ENCODE assay signal across 12 cellular contexts in the genomic region with DNA sequence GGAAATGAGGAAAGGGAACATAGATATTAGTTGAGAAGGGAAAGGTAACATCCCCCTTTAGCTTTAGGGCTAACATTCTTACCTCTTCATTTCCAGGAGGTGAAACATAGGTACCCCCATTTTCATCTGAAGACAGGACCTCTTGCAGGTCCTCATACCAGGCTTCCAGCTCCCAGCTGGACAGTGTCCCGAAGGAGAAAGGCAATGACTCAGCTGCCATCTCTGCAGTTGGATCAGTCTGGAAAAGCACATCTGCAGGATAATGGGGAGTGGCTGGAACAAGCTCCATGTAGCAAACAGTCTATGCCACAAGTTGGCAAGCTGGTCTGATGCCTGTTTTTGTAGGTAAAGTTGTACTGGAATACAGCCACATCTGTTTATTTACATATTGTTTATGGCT. TPM values are rescaled to one million over a fixed set of nuclear protein-coding genes. Genes with fewer than 3 reads are reported as not detected.
A peak's percentile ranks its signal among the peaks of the same experiment; 100 is the strongest.
DNase-seq lines count a peak whose midpoint lies in the region; ATAC-seq and TF ChIP-seq lines count a peak whose summit lies in the region.
"Had no signal": no experiment of that assay in that cellular context is flagged by ENCODE, and none has a peak within 500 bp of the region (broad histone marks: within the 10 kb centered on the region; RNA-seq: fewer than 3 reads in every experiment).

No MANE protein-coding gene starts in this region.

- H2BK12ac ChIP-seq in neuronal stem cell (ENCODE audit: low read length) = no peak overlapping the region

- no peak for ATAC-seq in activated CD4-positive, alpha-beta T cell treated with anti-CD3 and anti-CD28 coated beads for 36 hours
- no peak for ATAC-seq in stimulated activated effector memory CD8-positive, alpha-beta T cell treated with anti-CD3 and anti-CD28 coated beads, Interleukin-12 subunit alpha, Interleukin-12 subunit beta, amount 100 ng/mL, for 72 hours
- ATAC-seq in GM19351 (IDR thresholded peaks at IDR 0.05; ENCODE audit: unreplicated experiment) = no peak

- whole genome bisulfite sequencing in esophagus squamous epithelium, 2 donors = 0 to 44% methylated on average over 1 of the region's 1 CpG
- no CpG with 5 or more reads among the region's 1 CpG for WGBS in neuronal stem cell (ENCODE audit: extremely low coverage in 2 of 2, insufficient read length in 2 of 2, insufficient replicate concordance in 1 of 2), 2 donors

- H3K9ac ChIP-seq in neuronal stem cell (ENCODE audit: low read depth, low read length, poor library complexity) = no peak overlapping the region

- H3K27ac Mint-ChIP-seq in activated CD4-positive, alpha-beta T cell treated with anti-CD3 and anti-CD28 coated beads for 36 hours = peak overlapping the region; percentile 44
- peak overlapping the region; percentile 78 for H3K27ac Mint-ChIP-seq in stimulated activated effector memory CD8-positive, alpha-beta T cell treated with anti-CD3 and anti-CD28 coated beads, Interleukin-12 subunit alpha, Interleukin-12 subunit beta, amount 100 ng/mL, for 72 hours

- no peaks in the 10 kb centered on the region for H3K27me3 Mint-ChIP-seq in activated CD4-positive, alpha-beta T cell treated with anti-CD3 and anti-CD28 coated beads for 36 hours

- H3K27ac ChIP-seq in esophagus squamous epithelium (peak overlapping the region; percentile 36 to 99 (median 82)), neuronal stem cell (replicated peaks; ENCODE audit: low read length) (no peak overlapping the region)

- CTCF ChIA-PET in activated CD4-positive, alpha-beta T cell treated with anti-CD3 and anti-CD28 coated beads for 36 hours (lab: Charles Lee) = no interaction called here

- no peaks in the 10 kb centered on the region for H3K9me3 ChIP-seq in esophagus squamous epithelium
- H3K9me3 ChIP-seq in neuronal stem cell (replicated peaks in 1 of 2; ENCODE audit: control insufficient read depth in 2 of 2, insufficient read depth in 1 of 2, low read depth in 1 of 2, low read length in 2 of 2) = no peaks in the 10 kb centered on the region
- H3K9me3 ChIP-seq: uterus had no signal

- no peak for DNase-seq in activated CD4-positive, alpha-beta T cell treated with anti-CD3 and anti-CD28 coated beads for 36 hours
- DNase-seq in activated CD4-positive, alpha-beta T cell treated with anti-CD3 and anti-CD28 coated beads, Interleukin-2, amount 50 U/mL, for 48 hours = no peak
- peak; percentile 73 for DNase-seq in RKO (ENCODE audit: low spot score)
- DNase-seq in esophagus squamous epithelium (lab: John Stamatoyannopoulos, UW) = no peak
- DNase-seq in stimulated activated effector memory CD8-positive, alpha-beta T cell treated with anti-CD3 and anti-CD28 coated beads, Interleukin-12 subunit alpha, Interleukin-12 subunit beta, amount 100 ng/mL, for 72 hours (ENCODE audit: low spot score in 2 of 2) = no peak
- DNase-seq in HT-29 (ENCODE audit: low spot score) = no peak
- no peak for DNase-seq in neuronal stem cell (ENCODE audit: low spot score)
- DNase-seq: effector memory CD4-positive, alpha-beta T cell; MM.1S; posterior cingulate gyrus; uterus had no signal

- no peak overlapping the region for H3K4ac ChIP-seq in neuronal stem cell (ENCODE audit: low read length)

- H3K79me1 ChIP-seq in neuronal stem cell (ENCODE audit: low read depth, low read length) = no peaks in the 10 kb centered on the region

- no peak overlapping the region for H2BK5ac ChIP-seq in neuronal stem cell (ENCODE audit: low read length)

- H3K27me3 ChIP-seq in esophagus squamous epithelium (no peaks in the 10 kb centered on the region), neuronal stem cell (ENCODE audit: control insufficient read depth in 3 of 3, insufficient read depth in 3 of 3, low read depth in 1 of 3, low read length in 3 of 3) (peaks cover 0 to 2% (median 0%) of the 10 kb centered on the region in 3 experiments)
- H3K27me3 ChIP-seq: uterus had no signal

- no peak overlapping the region for H3K23ac ChIP-seq in neuronal stem cell (ENCODE audit: low read depth, low read length, poor library complexity)

- H3K4me2 ChIP-seq in neuronal stem cell (ENCODE audit: insufficient read depth, low read length, poor library complexity, severe bottlenecking) = no peak overlapping the region

- no peak for TF ChIP-seq CTCF in esophagus squamous epithelium (IDR thresholded peaks at IDR 0.05)

- no peak overlapping the region for H3K18ac ChIP-seq in neuronal stem cell (ENCODE audit: low read length)

- TF ChIP-seq POLR2A in esophagus squamous epithelium (IDR thresholded peaks at IDR 0.05) = no peak

- H3K14ac ChIP-seq in neuronal stem cell (ENCODE audit: low read length) = no peak overlapping the region

- no peak overlapping the region for H2BK120ac ChIP-seq in neuronal stem cell (ENCODE audit: low read depth, low read length)

- intact Hi-C loops in activated CD4-positive, alpha-beta T cell treated with anti-CD3 and anti-CD28 coated beads for 36 hours (cut with DNase I, micrococcal nuclease) = no loop called here
- intact Hi-C loops in esophagus squamous epithelium (cut with DNase I) = no loop called here

- peaks cover 34% of the 10 kb centered on the region for H3K4me1 Mint-ChIP-seq in activated CD4-positive, alpha-beta T cell treated with anti-CD3 and anti-CD28 coated beads for 36 hours
- H3K4me1 Mint-ChIP-seq in stimulated activated effector memory CD8-positive, alpha-beta T cell treated with anti-CD3 and anti-CD28 coated beads, Interleukin-12 subunit alpha, Interleukin-12 subunit beta, amount 100 ng/mL, for 72 hours = peaks cover 55% of the 10 kb centered on the region

- POLR2A ChIA-PET in activated CD4-positive, alpha-beta T cell treated with anti-CD3 and anti-CD28 coated beads for 36 hours (lab: Charles Lee) = interaction anchor here (1.0 to 1.2 kb wide), 4 partner anchors 9 to 20 kb away, joined by 3 to 8 read pairs (median 4); no protein-coding TSS in a partner anchor

- no peak overlapping the region for H3K4me3 Mint-ChIP-seq in activated CD4-positive, alpha-beta T cell treated with anti-CD3 and anti-CD28 coated beads for 36 hours
- no peak overlapping the region for H3K4me3 Mint-ChIP-seq in stimulated activated effector memory CD8-positive, alpha-beta T cell treated with anti-CD3 and anti-CD28 coated beads, Interleukin-12 subunit alpha, Interleukin-12 subunit beta, amount 100 ng/mL, for 72 hours

- H3K9me3 Mint-ChIP-seq in activated CD4-positive, alpha-beta T cell treated with anti-CD3 and anti-CD28 coated beads for 36 hours (ENCODE audit: low read depth) = no peaks in the 10 kb centered on the region
- H3K9me3 Mint-ChIP-seq in stimulated activated effector memory CD8-positive, alpha-beta T cell treated with anti-CD3 and anti-CD28 coated beads, Interleukin-12 subunit alpha, Interleukin-12 subunit beta, amount 100 ng/mL, for 72 hours = no peaks in the 10 kb centered on the region

- H3K36me3 ChIP-seq in esophagus squamous epithelium (peaks cover 17 to 62% (median 33%) of the 10 kb centered on the region in 3 donors), neuronal stem cell (replicated peaks in 1 of 2; ENCODE audit: control insufficient read depth in 2 of 2, insufficient read depth in 2 of 2, low read length in 2 of 2) (peaks cover 33 to 72% of the 10 kb centered on the region in 2 donors)
- H3K36me3 ChIP-seq: uterus had no signal

- H3K4me3 ChIP-seq in esophagus squamous epithelium = no peak overlapping the region
- no peak overlapping the region for H3K4me3 ChIP-seq in neuronal stem cell (ENCODE audit: low read length in 2 of 2)
- H3K4me3 ChIP-seq: uterus had no signal

- no peak overlapping the region for H2BK15ac ChIP-seq in neuronal stem cell (ENCODE audit: low read length)

- no peak overlapping the region for H4K91ac ChIP-seq in neuronal stem cell (ENCODE audit: low read depth, low read length, poor library complexity)

- peaks cover 67% of the 10 kb centered on the region for H3K36me3 Mint-ChIP-seq in activated CD4-positive, alpha-beta T cell treated with anti-CD3 and anti-CD28 coated beads for 36 hours (ENCODE audit: low read depth)
- H3K36me3 Mint-ChIP-seq in stimulated activated effector memory CD8-positive, alpha-beta T cell treated with anti-CD3 and anti-CD28 coated beads, Interleukin-12 subunit alpha, Interleukin-12 subunit beta, amount 100 ng/mL, for 72 hours = peaks cover 100% of the 10 kb centered on the region

- H3K4me1 ChIP-seq in esophagus squamous epithelium = peaks cover 36 to 64% (median 38%) of the 10 kb centered on the region in 3 donors
- H3K4me1 ChIP-seq in neuronal stem cell (ENCODE audit: control insufficient read depth in 2 of 2, insufficient read depth in 1 of 2, low read depth in 1 of 2, low read length in 2 of 2) = peaks cover 14 to 15% of the 10 kb centered on the region in 2 donors

- no peak overlapping the region for H2AFZ ChIP-seq in neuronal stem cell (ENCODE audit: low read length)

- H4K8ac ChIP-seq in neuronal stem cell (ENCODE audit: low read depth, low read length) = no peak overlapping the region

- no peak overlapping the region for H2AK5ac ChIP-seq in neuronal stem cell (ENCODE audit: low read depth, low read length)

RNA-seq across cellular contexts. Expression of a gene that starts 3.1 kb away (rescaled TPM):
- total RNA-seq in activated CD4-positive, alpha-beta T cell treated with anti-CD3 and anti-CD28 coated beads for 36 hours = 10 to 100 TPM; 31.2 to 32.2 TPM
- 10 to 100 TPM in 3 of 4 donors, 1 to 10 TPM in 1; 5.1 to 23.3 (median 15.4) TPM for total RNA-seq in esophagus squamous epithelium
- 26.9 and 39.0 TPM in 2 replicates for total RNA-seq in HT-29 (2014; rRNA removed; shearing (Covaris generic))
- 7.3 TPM for polyA plus RNA-seq in neuronal stem cell (2013, experiment 1 of 2)
- 5.7 TPM for polyA plus RNA-seq in neuronal stem cell (2013, experiment 2 of 2)

RNA-seq across cellular contexts. Expression of a gene that starts 5.4 kb away (rescaled TPM):
- total RNA-seq in activated CD4-positive, alpha-beta T cell treated with anti-CD3 and anti-CD28 coated beads for 36 hours = 10 to 100 TPM; 31.3 to 43.6 TPM
- total RNA-seq in esophagus squamous epithelium = 10 to 100 TPM; 13.8 to 33.2 (median 17.6) TPM
- 18.0 and 23.0 TPM in 2 replicates for total RNA-seq in HT-29 (2014; rRNA removed; shearing (Covaris generic))
- polyA plus RNA-seq in neuronal stem cell (2013, experiment 1 of 2) = 24.7 TPM
- 24.8 TPM for polyA plus RNA-seq in neuronal stem cell (2013, experiment 2 of 2)

RNA-seq across cellular contexts. Expression of a gene that starts 29.3 kb away (rescaled TPM):
- total RNA-seq in activated CD4-positive, alpha-beta T cell treated with anti-CD3 and anti-CD28 coated beads for 36 hours = 100 to 1,000 TPM; 389 to 583 TPM
- 10 to 100 TPM; 54.2 to 94.6 (median 69.6) TPM for total RNA-seq in esophagus squamous epithelium
- total RNA-seq in HT-29 (2014; rRNA removed; shearing (Covaris generic)) = 174 and 202 TPM in 2 replicates
- polyA plus RNA-seq in neuronal stem cell (2013, experiment 1 of 2) = 257 TPM
- 269 TPM for polyA plus RNA-seq in neuronal stem cell (2013, experiment 2 of 2)

RNA-seq across cellular contexts. Expression of a gene that starts 29.8 kb away (rescaled TPM):
- total RNA-seq in activated CD4-positive, alpha-beta T cell treated with anti-CD3 and anti-CD28 coated beads for 36 hours = 10 to 100 TPM; 69.7 to 81.2 TPM
- 100 to 1,000 TPM; 122 to 175 (median 159) TPM for total RNA-seq in esophagus squamous epithelium
- total RNA-seq in HT-29 (2014; rRNA removed; shearing (Covaris generic)) = 58.6 and 62.3 TPM in 2 replicates
- 127 TPM for polyA plus RNA-seq in neuronal stem cell (2013, experiment 1 of 2)
- polyA plus RNA-seq in neuronal stem cell (2013, experiment 2 of 2) = 118 TPM

RNA-seq across cellular contexts. Expression of a gene that starts 32.7 kb away (rescaled TPM):
- 1 to 10 TPM; 1.3 to 1.4 TPM for total RNA-seq in activated CD4-positive, alpha-beta T cell treated with anti-CD3 and anti-CD28 coated beads for 36 hours
- under 1 TPM in 3 of 4 donors, not detected in 1; 0.15 to 0.22 (median 0.19) TPM for total RNA-seq in esophagus squamous epithelium
- not detected in 2 replicates for total RNA-seq in HT-29 (2014; rRNA removed; shearing (Covaris generic))
- 3.7 TPM for polyA plus RNA-seq in neuronal stem cell (2013, experiment 1 of 2)
- polyA plus RNA-seq in neuronal stem cell (2013, experiment 2 of 2) = 3.8 TPM
